In the genomic region with DNA sequence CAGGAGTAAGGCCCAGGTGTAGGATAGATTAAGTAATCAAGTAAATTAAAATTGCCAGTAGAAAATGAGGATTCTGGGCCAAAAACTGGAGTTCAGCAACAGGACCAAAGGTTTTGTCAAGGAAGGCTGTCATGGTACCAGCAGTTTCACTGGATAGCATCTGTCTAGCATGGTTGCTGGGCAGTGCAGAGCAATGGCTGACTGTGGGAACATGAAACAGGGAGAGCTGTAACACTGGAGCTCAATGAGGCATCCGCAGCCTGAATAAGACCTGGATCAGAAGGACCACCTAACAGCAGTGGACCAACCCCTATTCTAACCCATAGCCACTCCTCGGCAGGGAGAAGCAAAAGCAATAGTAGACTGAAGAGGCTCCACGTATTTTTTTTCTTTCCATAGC, we compare ENCODE assay signal across 28 cellular contexts.
"Had no signal": no experiment of that assay in that cellular context is flagged by ENCODE, and none has a peak within 500 bp of the region (broad histone marks: within the 10 kb centered on the region; RNA-seq: fewer than 3 reads in every experiment).

No MANE protein-coding gene starts in this region.

- H2AFZ ChIP-seq: parathyroid adenoma had no signal

- H3K4me3 ChIP-seq: ovary, psoas muscle, right lobe of liver, sigmoid colon, stomach, thoracic aorta, thyroid gland, tibial nerve, upper lobe of left lung, vagina had no signal

- H3K36me3 ChIP-seq: neutrophil, ovary, right lobe of liver, sigmoid colon, stomach, thoracic aorta, thyroid gland, tibial nerve, upper lobe of left lung, vagina had no signal

- H3K9me3 ChIP-seq: neutrophil, ovary, psoas muscle, right lobe of liver, sigmoid colon, thoracic aorta, thyroid gland, tibial nerve, upper lobe of left lung, vagina had no signal

- H3K4me1 ChIP-seq: parathyroid adenoma, psoas muscle, right lobe of liver, sigmoid colon, stomach, thyroid gland, tibial nerve, upper lobe of left lung, vagina had no signal

- H3K9ac ChIP-seq: parathyroid adenoma had no signal

- H3K79me2 ChIP-seq: parathyroid adenoma had no signal

- H3K9me3 Mint-ChIP-seq: nephron progenitor cell had no signal

- DNase-seq: nephron progenitor cell; nucleus accumbens; ovary; posterior cingulate gyrus; psoas muscle; right cardiac atrium; right lobe of liver; sigmoid colon; small intestine; stimulated activated CD4-positive, alpha-beta T cell treated with anti-CD3 and anti-CD28 coated beads, Interleukin-15, amount 100 ng/mL, for 24 hours; stimulated activated CD4-positive, alpha-beta T cell treated with anti-CD3 and anti-CD28 coated beads, Interleukin-2, amount 100 ng/mL, for 24 hours; stimulated activated CD4-positive, alpha-beta T cell treated with anti-CD3 and anti-CD28 coated beads, Interleukin-2, amount 100 ng/mL, for 48 hours; stimulated activated CD4-positive, alpha-beta T cell treated with anti-CD3 and anti-CD28 coated beads, Interleukin-4, amount 100 ng/mL, for 24 hours; stimulated activated naive B cell treated with anti-CD40 and anti-IgM and Interleukin-4, amounts not matched to agents 10 μg/mL and 1 μg/mL and 100 μg/mL, for 72 hours; stimulated activated naive CD4-positive, alpha-beta T cell treated with Interleukin-2 at 50 U/mL for 16 hours; stomach; thyroid gland; upper lobe of left lung had no signal

- H3K27ac Mint-ChIP-seq: natural killer cell treated with Interleukin-12 subunit alpha and Interleukin-12 subunit beta and Interleukin-15 and Interleukin-18, amount 100 ng/mL, for 72 hours; nephron progenitor cell; progenitor cell of endocrine pancreas; stimulated activated effector memory CD8-positive, alpha-beta T cell treated with anti-CD3 and anti-CD28 coated beads, Interleukin-12 subunit alpha, Interleukin-12 subunit beta, amount 100 ng/mL, for 72 hours; stimulated activated naive B cell treated with anti-CD40 and anti-IgM and Interleukin-4, amounts not matched to agents 10 μg/mL and 1 μg/mL and 100 μg/mL, for 72 hours; stimulated activated naive CD8-positive, alpha-beta T cell treated with anti-CD3 and anti-CD28 coated beads, Interleukin-15, Interleukin-2, amounts not matched to agents 100 ng/mL and 50 ng/mL, for 24 hours had no signal

- H3K4me1 Mint-ChIP-seq: nephron progenitor cell; neural crest cell; stimulated activated effector memory CD8-positive, alpha-beta T cell treated with anti-CD3 and anti-CD28 coated beads, Interleukin-12 subunit alpha, Interleukin-12 subunit beta, amount 100 ng/mL, for 72 hours; stimulated activated naive B cell treated with anti-CD40 and anti-IgM and Interleukin-4, amounts not matched to agents 10 μg/mL and 1 μg/mL and 100 μg/mL, for 72 hours had no signal

- ATAC-seq: natural killer cell treated with Interleukin-12 subunit alpha and Interleukin-12 subunit beta and Interleukin-15 and Interleukin-18, amount 100 ng/mL, for 72 hours; psoas muscle; right cardiac atrium; right lobe of liver; stimulated activated effector memory CD8-positive, alpha-beta T cell treated with anti-CD3 and anti-CD28 coated beads, Interleukin-12 subunit alpha, Interleukin-12 subunit beta, amount 100 ng/mL, for 72 hours; stimulated activated naive B cell treated with anti-CD40 and anti-IgM and Interleukin-4, amounts not matched to agents 10 μg/mL and 1 μg/mL and 100 μg/mL, for 72 hours had no signal

- H3K27me3 Mint-ChIP-seq: natural killer cell treated with Interleukin-12 subunit alpha and Interleukin-12 subunit beta and Interleukin-15 and Interleukin-18, amount 100 ng/mL, for 72 hours; progenitor cell of endocrine pancreas; stimulated activated naive B cell treated with anti-CD40 and anti-IgM and Interleukin-4, amounts not matched to agents 10 μg/mL and 1 μg/mL and 100 μg/mL, for 72 hours; stimulated activated naive CD8-positive, alpha-beta T cell treated with anti-CD3 and anti-CD28 coated beads, Interleukin-15, Interleukin-2, amounts not matched to agents 100 ng/mL and 50 ng/mL, for 24 hours had no signal

- H3K27ac ChIP-seq: neutrophil, ovary, parathyroid adenoma, psoas muscle, right lobe of liver, sigmoid colon, stomach, thoracic aorta, thyroid gland, tibial nerve, upper lobe of left lung, vagina had no signal

- H3K4me3 Mint-ChIP-seq: natural killer cell treated with Interleukin-12 subunit alpha and Interleukin-12 subunit beta and Interleukin-15 and Interleukin-18, amount 100 ng/mL, for 72 hours; nephron progenitor cell; neural crest cell; stimulated activated effector memory CD8-positive, alpha-beta T cell treated with anti-CD3 and anti-CD28 coated beads, Interleukin-12 subunit alpha, Interleukin-12 subunit beta, amount 100 ng/mL, for 72 hours; stimulated activated naive B cell treated with anti-CD40 and anti-IgM and Interleukin-4, amounts not matched to agents 10 μg/mL and 1 μg/mL and 100 μg/mL, for 72 hours; stimulated activated naive CD8-positive, alpha-beta T cell treated with anti-CD3 and anti-CD28 coated beads, Interleukin-15, Interleukin-2, amounts not matched to agents 100 ng/mL and 50 ng/mL, for 24 hours had no signal

- H3K27me3 ChIP-seq: neutrophil, ovary, right lobe of liver, sigmoid colon, stomach, thyroid gland, tibial nerve, upper lobe of left lung, vagina had no signal

- H3K36me3 Mint-ChIP-seq: natural killer cell treated with Interleukin-12 subunit alpha and Interleukin-12 subunit beta and Interleukin-15 and Interleukin-18, amount 100 ng/mL, for 72 hours; stimulated activated effector memory CD8-positive, alpha-beta T cell treated with anti-CD3 and anti-CD28 coated beads, Interleukin-12 subunit alpha, Interleukin-12 subunit beta, amount 100 ng/mL, for 72 hours; stimulated activated naive B cell treated with anti-CD40 and anti-IgM and Interleukin-4, amounts not matched to agents 10 μg/mL and 1 μg/mL and 100 μg/mL, for 72 hours had no signal
